Comparison of ENCODE assay signal across 8 cellular contexts in genomic region chr18:35030234-35030989, GRCh38. TPM values are rescaled to one million over a fixed set of nuclear protein-coding genes. Genes with fewer than 3 reads are reported as not detected.
A peak's percentile ranks its signal among the peaks of the same experiment; 100 is the strongest.
DNase-seq lines count a peak whose midpoint lies in the region; ATAC-seq and TF ChIP-seq lines count a peak whose summit lies in the region.

No MANE protein-coding gene starts in this region.

- POLR2A ChIA-PET in MCF 10A (lab: Yijun Ruan, JAX) = interaction anchor here (0.5 to 2.6 kb wide), 3 partner anchors 8 to 29 kb away, joined by 4 to 14 read pairs (median 4); partner anchors contain the start of gene MAPRE2

- H3K4me3 ChIP-seq in sigmoid colon = peak overlapping the region in 3 of 4 donors; percentile 18 to 25 (median 22)

- H3K4me1 Mint-ChIP-seq in MCF 10A (ENCODE audit: insufficient read depth, unreplicated experiment) = peaks cover 6% of the 10 kb centered on the region

- no peak overlapping the region for H3K4me3 Mint-ChIP-seq in MCF 10A (ENCODE audit: unreplicated experiment)

- peaks cover 5% of the 10 kb centered on the region for H3K36me3 Mint-ChIP-seq in MCF 10A (ENCODE audit: insufficient read depth, unreplicated experiment)

- no peaks in the 10 kb centered on the region for H3K27me3 ChIP-seq in sigmoid colon

- peak; percentile 28 for DNase-seq in activated gamma-delta T cell treated with Interleukin-2 at 50 U/mL for 16 hours
- DNase-seq in activated gamma-delta T cell (lab: John Stamatoyannopoulos, UW) = no peak
- DNase-seq in MCF 10A (ENCODE audit: unreplicated experiment) = no peak
- no peak for DNase-seq in sigmoid colon
- DNase-seq in NCI-H226 = no peak
- DNase-seq in H4 (ENCODE audit: low spot score) = no peak

- intact Hi-C loops in MCF 10A (cut with micrococcal nuclease) = no loop called here
- intact Hi-C loops in sigmoid colon (cut with DNase I) = no loop called here

- no TSS peak for BruUV-seq in MCF 10A (replicated peaks; lab: Mats Ljungman, UMichigan)

- H3K36me3 ChIP-seq in sigmoid colon = no peaks in the 10 kb centered on the region

- peak overlapping the region; percentile 20 for H3K27ac Mint-ChIP-seq in MCF 10A (ENCODE audit: low read depth, unreplicated experiment)

- ATAC-seq in HG03280 (IDR thresholded peaks at IDR 0.05; ENCODE audit: unreplicated experiment) (peak; percentile 36), esophagus mucosa (no peak)

- TF ChIP-seq CTCF in MCF 10A (IDR thresholded peaks at IDR 0.05; ENCODE audit: unreplicated experiment) (no peak), sigmoid colon (IDR thresholded peaks at IDR 0.05) (no peak)

- CTCF ChIA-PET in MCF 10A (lab: Yijun Ruan, JAX) = interaction anchor here (0.6 to 3.5 kb wide), 8 partner anchors 14 to 807 kb away, joined by 3 to 27 read pairs (median 4); no protein-coding TSS in a partner anchor

- no peak for TF ChIP-seq EP300 in sigmoid colon (IDR thresholded peaks at IDR 0.05)

- 7 to 21% methylated on average over 3 of the region's 3 CpGs for WGBS in sigmoid colon, 2 donors

- no peaks in the 10 kb centered on the region for H3K9me3 ChIP-seq in sigmoid colon

- peaks cover 0 to 24% (median 17%) of the 10 kb centered on the region in 4 donors for H3K4me1 ChIP-seq in sigmoid colon

- H3K9me3 Mint-ChIP-seq in MCF 10A (ENCODE audit: unreplicated experiment) = no peaks in the 10 kb centered on the region

- peak overlapping the region in 3 of 4 donors; percentile 7 to 46 (median 32) for H3K27ac ChIP-seq in sigmoid colon

- no peaks in the 10 kb centered on the region for H3K27me3 Mint-ChIP-seq in MCF 10A (ENCODE audit: insufficient read depth, unreplicated experiment)

- TF ChIP-seq POLR2A in sigmoid colon (IDR thresholded peaks at IDR 0.05) = no peak

RNA-seq across cellular contexts. Expression of gene MAPRE2, which starts 10.8 kb away (rescaled TPM):
- total RNA-seq in MCF 10A (2022) (7.0 and 7.7 TPM in 2 replicates), sigmoid colon (10 to 100 TPM; 14.0 to 31.6 (median 27.9) TPM), esophagus mucosa (4.5 TPM)
- polyA plus RNA-seq in sigmoid colon = 10 to 100 TPM; 16.8 to 21.0 (median 19.1) TPM
- 20.7 and 32.6 TPM in 2 replicates for total RNA-seq in H4 (2014; rRNA removed; shearing (Covaris generic))
